In genomic region chr9:105385372-105385985, GRCh38 we compare ENCODE assay signal across 9 cellular contexts.
DNase-seq lines count a peak whose midpoint lies in the region; ATAC-seq, FAIRE-seq and TF ChIP-seq lines count a peak whose summit lies in the region.
"Had no signal": no experiment of that assay in that cellular context is flagged by ENCODE, and none has a peak within 500 bp of the region (broad histone marks: within the 10 kb centered on the region; RNA-seq: fewer than 3 reads in every experiment).

No MANE protein-coding gene starts in this region.

- H3K27me3 ChIP-seq in muscle layer of duodenum (ENCODE audit: low read depth, low read length), result no peaks in the 10 kb centered on the region
- H3K27me3 ChIP-seq in ascending aorta, result no peaks in the 10 kb centered on the region
- H3K27me3 ChIP-seq: tibial artery had no signal

- peak; percentile 92 for FAIRE-seq in GM12892 (lab: Jason Lieb, UNC)

- intact Hi-C loops in activated T-helper 1 cell treated with anti-CD3 and anti-CD28 coated beads, Interleukin-12 subunit alpha, Interleukin-12 subunit beta, Interleukin-2, Interleukin-4 antibody, amounts not matched to agents 30 ng/mL and 10 ng/mL and 1 ng/mL, durations not matched to agents 14 hours and 24 hours and 36 hours (cut with micrococcal nuclease), result loop anchor here (1.0 to 2.0 kb wide), 2 partner anchors 20 to 25 kb away; no protein-coding TSS in a partner anchor
- intact Hi-C loops in ascending aorta (cut with DNase I), result no loop called here

- DNase-seq in GM12892 (ENCODE audit: insufficient read length) (no peak), glomerular visceral epithelial cell (ENCODE audit: extremely low spot score) (no peak), ascending aorta (ENCODE audit: low spot score in 2 of 2) (no peak), chondrocyte (ENCODE audit: low spot score) (no peak)
- DNase-seq in activated T-helper 1 cell treated with anti-CD3 and anti-CD28 coated beads, Interleukin-12 subunit alpha, Interleukin-12 subunit beta, Interleukin-2, Interleukin-4 antibody, amounts not matched to agents 30 ng/mL and 10 ng/mL and 1 ng/mL, durations not matched to agents 14 hours and 24 hours and 36 hours (ENCODE audit: low spot score), result peak; percentile 25

- H3K36me3 ChIP-seq in muscle layer of duodenum (ENCODE audit: control insufficient read depth in 1 of 2, insufficient read depth in 2 of 2, low read length in 2 of 2) (peaks cover 0 to 3% of the 10 kb centered on the region in 2 donors), ascending aorta (peaks cover 5 to 23% of the 10 kb centered on the region in 2 donors)

- H3K4me3 ChIP-seq in muscle layer of duodenum (ENCODE audit: low read depth in 1 of 2, low read length in 2 of 2) (peak overlapping the region; percentile 52 to 69), ascending aorta (no peak overlapping the region)
- H3K4me3 ChIP-seq: tibial artery had no signal

- H3K9me3 ChIP-seq in muscle layer of duodenum (ENCODE audit: control insufficient read depth in 1 of 2, low read length in 2 of 2) (no peaks in the 10 kb centered on the region), ascending aorta (no peaks in the 10 kb centered on the region)
- H3K9me3 ChIP-seq: tibial artery had no signal

- TF ChIP-seq POLR2A in GM12892 (IDR thresholded peaks at IDR 0.05; ENCODE audit: low read depth, low read length), result 0 out of 2 replicates have a peak, but pooled peaks have one; percentile 35

- H3K27me3 Mint-ChIP-seq in IgD-negative memory B cell (no peaks in the 10 kb centered on the region), chondrocyte (ENCODE audit: low read depth) (no peaks in the 10 kb centered on the region)
- H3K27me3 Mint-ChIP-seq in activated T-helper 1 cell treated with anti-CD3 and anti-CD28 coated beads, Interleukin-12 subunit alpha, Interleukin-12 subunit beta, Interleukin-2, Interleukin-4 antibody, amounts not matched to agents 30 ng/mL and 10 ng/mL and 1 ng/mL, durations not matched to agents 14 hours and 24 hours and 36 hours (ENCODE audit: insufficient read depth), result peaks cover 6% of the 10 kb centered on the region

- peak overlapping the region in 2 of 3 donors; percentile 21 to 52 for H3K27ac Mint-ChIP-seq in IgD-negative memory B cell
- peak overlapping the region; percentile 68 for H3K27ac Mint-ChIP-seq in activated T-helper 1 cell treated with anti-CD3 and anti-CD28 coated beads, Interleukin-12 subunit alpha, Interleukin-12 subunit beta, Interleukin-2, Interleukin-4 antibody, amounts not matched to agents 30 ng/mL and 10 ng/mL and 1 ng/mL, durations not matched to agents 14 hours and 24 hours and 36 hours
- H3K27ac Mint-ChIP-seq in chondrocyte (ENCODE audit: unreplicated experiment), result no peak overlapping the region

- TF ChIP-seq CTCF in ascending aorta (IDR thresholded peaks at IDR 0.05), result no peak
- TF ChIP-seq CTCF in chondrocyte (IDR thresholded peaks at IDR 0.05), result no peak

- H3K4me3 Mint-ChIP-seq in IgD-negative memory B cell, result peak overlapping the region; percentile 43 to 90 (median 78)
- peak overlapping the region; percentile 82 for H3K4me3 Mint-ChIP-seq in activated T-helper 1 cell treated with anti-CD3 and anti-CD28 coated beads, Interleukin-12 subunit alpha, Interleukin-12 subunit beta, Interleukin-2, Interleukin-4 antibody, amounts not matched to agents 30 ng/mL and 10 ng/mL and 1 ng/mL, durations not matched to agents 14 hours and 24 hours and 36 hours
- no peak overlapping the region for H3K4me3 Mint-ChIP-seq in chondrocyte (ENCODE audit: unreplicated experiment)

- H3K4me1 ChIP-seq in muscle layer of duodenum (ENCODE audit: control insufficient read depth in 1 of 2, insufficient read depth in 2 of 2, low read length in 2 of 2) (peaks cover 0 to 4% of the 10 kb centered on the region in 2 donors), ascending aorta (no peaks in the 10 kb centered on the region)
- H3K4me1 ChIP-seq: tibial artery had no signal

- H3K27ac ChIP-seq in muscle layer of duodenum (ENCODE audit: low read length), result peak overlapping the region; percentile 76
- H3K27ac ChIP-seq in ascending aorta, result no peak overlapping the region
- H3K27ac ChIP-seq: tibial artery had no signal

- peak; percentile 100 for ATAC-seq in GM21529 (IDR thresholded peaks at IDR 0.05; ENCODE audit: unreplicated experiment)

- H3K4me1 Mint-ChIP-seq in IgD-negative memory B cell (peaks cover 10 to 14% (median 11%) of the 10 kb centered on the region in 3 donors), chondrocyte (ENCODE audit: low read depth) (no peaks in the 10 kb centered on the region)
- peaks cover 27% of the 10 kb centered on the region for H3K4me1 Mint-ChIP-seq in activated T-helper 1 cell treated with anti-CD3 and anti-CD28 coated beads, Interleukin-12 subunit alpha, Interleukin-12 subunit beta, Interleukin-2, Interleukin-4 antibody, amounts not matched to agents 30 ng/mL and 10 ng/mL and 1 ng/mL, durations not matched to agents 14 hours and 24 hours and 36 hours (ENCODE audit: low read depth)

- H3K36me3 Mint-ChIP-seq in IgD-negative memory B cell (peaks cover 3% of the 10 kb centered on the region), chondrocyte (ENCODE audit: low read depth) (no peaks in the 10 kb centered on the region)
- H3K36me3 Mint-ChIP-seq in activated T-helper 1 cell treated with anti-CD3 and anti-CD28 coated beads, Interleukin-12 subunit alpha, Interleukin-12 subunit beta, Interleukin-2, Interleukin-4 antibody, amounts not matched to agents 30 ng/mL and 10 ng/mL and 1 ng/mL, durations not matched to agents 14 hours and 24 hours and 36 hours (ENCODE audit: low read depth), result peaks cover 3% of the 10 kb centered on the region

- H3K9me3 Mint-ChIP-seq in IgD-negative memory B cell (no peaks in the 10 kb centered on the region), chondrocyte (ENCODE audit: low read depth) (no peaks in the 10 kb centered on the region)
- H3K9me3 Mint-ChIP-seq in activated T-helper 1 cell treated with anti-CD3 and anti-CD28 coated beads, Interleukin-12 subunit alpha, Interleukin-12 subunit beta, Interleukin-2, Interleukin-4 antibody, amounts not matched to agents 30 ng/mL and 10 ng/mL and 1 ng/mL, durations not matched to agents 14 hours and 24 hours and 36 hours, result no peaks in the 10 kb centered on the region

Comparison
In these comparisons a context has a peak if more than half of its experiments do, and no peak if none do; other contexts are left out.
1. H3K4me3 ChIP-seq: peak in muscle layer of duodenum (2 of 2); none in ascending aorta (0 of 2).